In genomic region chr6:96058094-96058493, GRCh38 we compare ENCODE assay signal across 1 cellular context.
TF ChIP-seq lines count a peak whose summit lies in the region.

No MANE protein-coding gene starts in this region.

TF ChIP-seq in GM23338, 12 proteins besides CTCF, POLR2A, EP300 and RAD21 (continued from another document):
- no peak for TF ChIP-seq REST (IDR thresholded peaks at IDR 0.05; ENCODE audit: unreplicated experiment)
- TF ChIP-seq NANOG (IDR thresholded peaks at IDR 0.05; ENCODE audit: borderline replicate concordance) = no peak
- no peak for TF ChIP-seq POLR2AphosphoS5 (IDR thresholded peaks at IDR 0.05; ENCODE audit: low read depth)
- TF ChIP-seq JUNB (IDR thresholded peaks at IDR 0.05; ENCODE audit: unreplicated experiment) = no peak
